8 cellular contexts compared by ENCODE assay signal in the genomic region with DNA sequence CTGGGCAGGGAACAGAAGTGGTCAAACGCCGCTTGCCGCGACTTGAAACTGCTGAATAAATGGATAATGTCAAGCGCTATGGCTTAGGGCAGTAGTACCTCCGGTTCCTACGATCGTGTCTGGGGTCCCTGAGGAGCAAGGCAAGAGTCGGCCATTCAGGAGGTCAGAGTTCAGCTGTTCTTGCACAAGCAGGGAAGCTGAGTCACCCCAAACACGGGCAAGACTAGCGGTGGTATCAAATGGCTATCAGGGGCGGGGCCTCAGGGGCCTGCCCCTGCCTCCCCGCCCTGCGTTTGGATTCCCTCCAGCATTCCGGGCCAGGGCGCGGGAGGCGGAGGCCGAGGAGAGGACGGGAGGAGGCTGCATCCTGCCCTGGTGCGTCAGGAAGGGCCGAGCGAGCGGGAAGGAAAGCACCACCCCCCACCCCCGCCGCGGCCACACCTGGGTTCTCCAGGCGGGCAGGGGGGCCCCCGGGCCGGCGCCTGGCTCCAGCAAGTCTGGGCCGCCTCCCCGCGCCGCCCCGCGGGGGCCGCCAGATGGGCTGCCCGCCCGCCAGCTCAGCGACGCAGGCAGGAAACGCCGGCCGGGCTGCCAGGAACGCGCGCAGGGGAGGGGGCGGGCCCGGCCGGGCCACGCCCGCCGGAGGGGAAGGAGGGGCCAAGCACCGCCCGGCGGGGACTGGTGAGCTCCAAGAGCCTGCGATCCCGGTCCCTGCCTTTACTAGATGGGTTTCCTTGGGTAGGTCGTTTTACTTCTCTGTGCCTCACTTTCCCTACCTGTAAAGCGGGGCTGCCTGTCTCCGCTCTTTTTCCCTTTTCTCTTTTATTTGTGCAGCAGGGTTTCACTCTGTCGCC. TPM values are rescaled to one million over a fixed set of nuclear protein-coding genes. Genes with fewer than 3 reads are reported as not detected.
DNase-seq lines count a peak whose midpoint lies in the region; ATAC-seq and TF ChIP-seq lines count a peak whose summit lies in the region.

No MANE protein-coding gene starts in this region.

- H3K27me3 Mint-ChIP-seq in T-cell = no peaks in the 10 kb centered on the region

- H3K4me3 ChIP-seq in prostate gland (peak overlapping the region; percentile 37 to 48), urinary bladder (ENCODE audit: low read depth, low read length) (peak overlapping the region; percentile 38)

- intact Hi-C loops in left ventricle myocardium superior (cut with micrococcal nuclease) (no loop called here), prostate gland (cut with DNase I) (loop anchor here (2.0 kb wide), 1 partner anchor 32 kb away; a partner anchor contains a TSS)

- in situ Hi-C loops in GM13976 (cut with MboI; ENCODE audit: low sequenced_read_pairs, unreplicated experiment) = no loop called here

- H3K4me1 Mint-ChIP-seq in T-cell = peaks cover 18 to 29% (median 27%) of the 10 kb centered on the region in 3 donors

- H3K27me3 ChIP-seq in prostate gland (replicated peaks; ENCODE audit: insufficient read depth) = no peaks in the 10 kb centered on the region

- CTCF ChIA-PET in T-cell (lab: Charles Lee) = interaction anchor here (0.6 to 4.0 kb wide), 16 partner anchors 8 to 151 kb away, joined by 3 to 46 read pairs (median 6); a partner anchor contains a TSS

- under 1% methylated on average over 62 of the region's 63 CpGs for WGBS in prostate gland
- under 1% methylated on average over 63 of the region's 63 CpGs for WGBS in urinary bladder

- peak; percentile 94 for DNase-seq in GM13976 (ENCODE audit: low spot score)
- peak; percentile 100 for DNase-seq in NCI-H146 (lab: John Stamatoyannopoulos, UW)
- DNase-seq in T-cell = peak; percentile 69 to 89 (median 82)
- peak; percentile 98 for DNase-seq in amniotic stem cell (lab: John Stamatoyannopoulos, UW)
- peak; percentile 94 for DNase-seq in left ventricle myocardium superior
- peak; percentile 93 for DNase-seq in prostate gland (ENCODE audit: low spot score)

- H3K4me1 ChIP-seq in prostate gland (replicated peaks) (peaks cover 6% of the 10 kb centered on the region), urinary bladder (ENCODE audit: insufficient read depth) (peaks cover 1% of the 10 kb centered on the region)

- TF ChIP-seq CTCF in GM13976 (IDR thresholded peaks at IDR 0.05; ENCODE audit: borderline replicate concordance, control extremely low read depth, extremely low read depth, insufficient read depth, missing control alignments) = no peak
- peak in 2 of 4 experiments; percentile 12 to 21 for TF ChIP-seq CTCF in prostate gland (IDR thresholded peaks at IDR 0.05)

- no peaks in the 10 kb centered on the region for H3K9me3 ChIP-seq in prostate gland

- POLR2A ChIA-PET in T-cell (lab: Charles Lee) = interaction anchor here (0.7 to 1.2 kb wide), 4 partner anchors 30 to 39 kb away, joined by 3 to 5 read pairs (median 4); a partner anchor contains a TSS

- ATAC-seq in HG02870 (IDR thresholded peaks at IDR 0.05; ENCODE audit: unreplicated experiment) (peak; percentile 80), T-cell (replicated peaks in 1 of 4) (peak; percentile 89 to 95 (median 93)), left ventricle myocardium superior (peak; percentile 89)

- peak; percentile 50 for TF ChIP-seq POLR2A in prostate gland (IDR thresholded peaks at IDR 0.05)

- peak overlapping the region; percentile 85 to 88 for H3K27ac Mint-ChIP-seq in T-cell

- no peaks in the 10 kb centered on the region for H3K36me3 Mint-ChIP-seq in T-cell

- H3K9me3 Mint-ChIP-seq in T-cell = no peaks in the 10 kb centered on the region

- H3K36me3 ChIP-seq in prostate gland (no peaks in the 10 kb centered on the region), urinary bladder (ENCODE audit: insufficient read depth) (no peaks in the 10 kb centered on the region)

- H3K27ac ChIP-seq in prostate gland (peak overlapping the region; percentile 85 to 89), urinary bladder (ENCODE audit: low read depth) (peak overlapping the region; percentile 89)

- peak overlapping the region; percentile 85 to 88 (median 86) for H3K4me3 Mint-ChIP-seq in T-cell

RNA-seq across cellular contexts. Expression of a gene that starts 32.2 kb away (rescaled TPM):
- total RNA-seq in T-cell (10 to 100 TPM in 1 of 5 donors, 1 to 10 TPM in 4; 1.4 to 11.2 (median 2.2) TPM), left ventricle myocardium superior (99.2 TPM), prostate gland (100 to 1,000 TPM; 356 to 514 TPM), urinary bladder (500 TPM)
- 683 TPM for polyA plus RNA-seq in urinary bladder

RNA-seq across cellular contexts. Expression of a gene that starts 58.7 kb away (rescaled TPM):
- 100 to 1,000 TPM; 108 to 149 (median 140) TPM for total RNA-seq in T-cell
- 39.2 TPM for total RNA-seq in left ventricle myocardium superior
- 100 to 1,000 TPM in 1 of 2 donors, 10 to 100 TPM in 1; 99.7 to 131 TPM for total RNA-seq in prostate gland
- total RNA-seq in urinary bladder = 48.8 TPM
- 90.4 TPM for polyA plus RNA-seq in urinary bladder

Comparison
In these comparisons a context has a peak if more than half of its experiments do, and no peak if none do; other contexts are left out.
1. Peak in every context shown above with its lines: DNase-seq, ATAC-seq, H3K4me3 ChIP-seq and H3K27ac ChIP-seq.